In genomic region chr5:151157426-151158286, GRCh38 we compare ENCODE assay signal across 1 cellular context.
TF ChIP-seq lines count a peak whose summit lies in the region.

TSS of gene ANXA6 (minus strand) at chr5:151157779. CDS start at chr5:151147901, 9,878 bp downstream.

TF ChIP-seq in HepG2, 621 proteins besides CTCF, POLR2A, EP300 and RAD21 (continued from another document and continues in another):
- no peak for TF ChIP-seq FOXP4 (CRISPR knock-in tag; IDR thresholded peaks at IDR 0.05)
- TF ChIP-seq TBX2 (CRISPR knock-in tag; IDR thresholded peaks at IDR 0.05; ENCODE audit: borderline replicate concordance): 0 out of 2 replicates have a peak, but pooled peaks have one; percentile 35
- no peak for TF ChIP-seq ETV6 (CRISPR knock-in tag; conservative IDR thresholded peaks at IDR 0.05)
- no peak; the same call in 1 of the 2 replicates for TF ChIP-seq ZIK1 (CRISPR knock-in tag; IDR thresholded peaks at IDR 0.05; ENCODE audit: borderline replicate concordance, low read depth)
- no peak for TF ChIP-seq ELF1 (CRISPR knock-in tag; IDR thresholded peaks at IDR 0.05)
- no peak for TF ChIP-seq FOXA1 (IDR thresholded peaks at IDR 0.05)
- no peak for TF ChIP-seq FOXA1 (CRISPR knock-in tag; IDR thresholded peaks at IDR 0.05)
- TF ChIP-seq ZSCAN5A (CRISPR knock-in tag; IDR thresholded peaks at IDR 0.05; ENCODE audit: borderline replicate concordance): no peak
- TF ChIP-seq MED13 (CRISPR knock-in tag; IDR thresholded peaks at IDR 0.05): no peak
- TF ChIP-seq PITX1 (CRISPR knock-in tag; IDR thresholded peaks at IDR 0.05): peak; percentile 66
- TF ChIP-seq ZBTB44 (CRISPR knock-in tag; IDR thresholded peaks at IDR 0.05): no peak
- peak; percentile 93 for TF ChIP-seq GZF1 (CRISPR knock-in tag; IDR thresholded peaks at IDR 0.05)
- no peak for TF ChIP-seq MTF1 (CRISPR knock-in tag; IDR thresholded peaks at IDR 0.05)
- TF ChIP-seq PBX2 (CRISPR knock-in tag; IDR thresholded peaks at IDR 0.05): no peak
- no peak for TF ChIP-seq ZNF317 (CRISPR knock-in tag; IDR thresholded peaks at IDR 0.05)
- TF ChIP-seq NFATC3 (CRISPR knock-in tag; IDR thresholded peaks at IDR 0.05): no peak
- TF ChIP-seq ZNF720 (CRISPR knock-in tag; IDR thresholded peaks at IDR 0.05): no peak
- TF ChIP-seq IRF1 (CRISPR knock-in tag; IDR thresholded peaks at IDR 0.05; ENCODE audit: low read depth): no peak
- peak; percentile 70; the same call in 1 of the 2 replicates for TF ChIP-seq ZNF276 (CRISPR knock-in tag; IDR thresholded peaks at IDR 0.05; ENCODE audit: low read depth)
- TF ChIP-seq ZNF460 (CRISPR knock-in tag; IDR thresholded peaks at IDR 0.05; ENCODE audit: borderline replicate concordance): no peak
- peak; percentile 77; the same call in 1 of the 2 replicates for TF ChIP-seq TFDP1 (CRISPR knock-in tag; IDR thresholded peaks at IDR 0.05; ENCODE audit: borderline replicate concordance)
- TF ChIP-seq FIP1L1 (IDR thresholded peaks at IDR 0.05; ENCODE audit: borderline replicate concordance, insufficient read depth, low read depth, low read length): no peak
- no peak for TF ChIP-seq NAIF1 (CRISPR knock-in tag; IDR thresholded peaks at IDR 0.05; ENCODE audit: borderline replicate concordance)
- TF ChIP-seq ZFP36L2 (CRISPR knock-in tag; IDR thresholded peaks at IDR 0.05): no peak
- no peak for TF ChIP-seq AGO2 (optimal IDR thresholded peaks at IDR 0.05; ENCODE audit: low read depth, low read length)
- peak; percentile 49; the same call in 1 of the 2 replicates for TF ChIP-seq PHF8 (CRISPR knock-in tag; IDR thresholded peaks at IDR 0.05)
- TF ChIP-seq ONECUT2 (CRISPR knock-in tag; IDR thresholded peaks at IDR 0.05): no peak
- TF ChIP-seq ZC3H4 (CRISPR knock-in tag; IDR thresholded peaks at IDR 0.05; ENCODE audit: borderline replicate concordance): no peak
- no peak for TF ChIP-seq CREB3 (CRISPR knock-in tag; IDR thresholded peaks at IDR 0.05)
- TF ChIP-seq ZNF343 (CRISPR knock-in tag; IDR thresholded peaks at IDR 0.05): no peak
- no peak for TF ChIP-seq RBAK (CRISPR knock-in tag; IDR thresholded peaks at IDR 0.05)
- TF ChIP-seq BCL6 (CRISPR knock-in tag; IDR thresholded peaks at IDR 0.05): no peak
- TF ChIP-seq ZNF160 (CRISPR knock-in tag; IDR thresholded peaks at IDR 0.05): peak; percentile 54; the same call in 1 of the 2 replicates
- TF ChIP-seq SNAPC4 (CRISPR knock-in tag; IDR thresholded peaks at IDR 0.05): no peak
- 0 out of 2 replicates have a peak, but pooled peaks have one; percentile 18 for TF ChIP-seq ZNF331 (CRISPR knock-in tag; IDR thresholded peaks at IDR 0.05)
- peak; percentile 55; the same call in 1 of the 2 replicates for TF ChIP-seq MTA1 (CRISPR knock-in tag; IDR thresholded peaks at IDR 0.05; ENCODE audit: borderline replicate concordance)
- TF ChIP-seq YEATS4 (CRISPR knock-in tag; IDR thresholded peaks at IDR 0.05; ENCODE audit: borderline replicate concordance): no peak; the same call in 1 of the 2 replicates
- TF ChIP-seq ZNF17 (CRISPR knock-in tag; IDR thresholded peaks at IDR 0.05): no peak
- peak; percentile 27; the same call in 1 of the 2 replicates for TF ChIP-seq ZNF609 (CRISPR knock-in tag; IDR thresholded peaks at IDR 0.05; ENCODE audit: borderline replicate concordance)
- no peak for TF ChIP-seq MBD4 (IDR thresholded peaks at IDR 0.05; ENCODE audit: borderline replicate concordance, low read length)
- TF ChIP-seq TARDBP (CRISPR knock-in tag; IDR thresholded peaks at IDR 0.05): no peak
